Comparison of ENCODE assay signal across 8 cellular contexts in the genomic region with DNA sequence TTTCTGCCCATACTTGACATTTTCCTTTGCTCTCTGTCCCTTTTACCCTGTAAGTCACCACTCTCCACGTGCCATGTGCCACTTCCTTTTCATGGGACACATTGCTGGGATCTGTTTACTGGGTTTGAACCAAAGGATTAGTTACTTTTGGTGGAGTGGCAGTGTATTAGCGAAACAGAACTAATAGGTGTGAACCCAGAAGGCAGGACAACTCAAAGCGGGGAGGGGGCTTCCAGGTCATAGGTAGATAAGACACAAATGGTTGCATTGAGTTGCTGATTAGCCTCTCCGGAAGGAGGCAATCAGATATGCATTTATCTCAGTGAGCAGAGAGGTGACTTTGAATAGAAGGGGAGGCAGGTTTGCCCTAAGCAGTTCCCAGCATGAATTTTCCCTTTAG. TPM values are rescaled to one million over a fixed set of nuclear protein-coding genes. Genes with fewer than 3 reads are reported as not detected.
DNase-seq lines count a peak whose midpoint lies in the region; ATAC-seq, FAIRE-seq and TF ChIP-seq lines count a peak whose summit lies in the region.

No MANE protein-coding gene starts in this region.

- no peak for TF ChIP-seq EP300 in GM12878 (IDR thresholded peaks at IDR 0.05; ENCODE audit: borderline replicate concordance in 1 of 2, control insufficient read depth in 1 of 2, low read depth in 2 of 2, low read length in 2 of 2)

- H2BK15ac ChIP-seq in mesenchymal stem cell (ENCODE audit: low read depth, poor library complexity, severe bottlenecking): no peak overlapping the region

- no peak overlapping the region for H3K23ac ChIP-seq in mesenchymal stem cell (ENCODE audit: low read length in 2 of 2)

- BruUV-seq in GM12878 (replicated peaks; lab: Mats Ljungman, UMichigan): no TSS peak

- TF ChIP-seq CTCF in left ventricle myocardium inferior (IDR thresholded peaks at IDR 0.05; ENCODE audit: borderline replicate concordance) (no peak), GM12878 (IDR thresholded peaks at IDR 0.05 in 2 of 3, conservative IDR thresholded peaks at IDR 0.05 in 1 of 3; ENCODE audit: control insufficient read depth in 2 of 3, extremely low read depth in 1 of 3, insufficient read depth in 1 of 3, low read depth in 3 of 3, low read length in 3 of 3) (no peak)

- H4K8ac ChIP-seq in mesenchymal stem cell (ENCODE audit: low read length): peak overlapping the region; percentile 52

- H3K9ac ChIP-seq in GM12878 (ENCODE audit: control insufficient read depth, insufficient read depth, low read length) (no peak overlapping the region; the same call in 1 of the 2 replicates), mesenchymal stem cell (ENCODE audit: low read length) (peak overlapping the region; percentile 98)

- no peak for TF ChIP-seq POLR2A in GM12878 (IDR thresholded peaks at IDR 0.05; ENCODE audit: low read depth, low read length)

- intact Hi-C loops in left ventricle myocardium inferior (cut with micrococcal nuclease) (no loop called here), Right ventricle myocardium superior (cut with DNase I) (no loop called here), GM12878 (cut with micrococcal nuclease; ENCODE audit: unreplicated experiment) (no loop called here)

- H4K91ac ChIP-seq in mesenchymal stem cell (ENCODE audit: low read length): no peak overlapping the region

- H3K4me2 ChIP-seq in GM12878 (ENCODE audit: control insufficient read depth, insufficient read depth) (peak overlapping the region; percentile 30), mesenchymal stem cell (ENCODE audit: low read length, poor library complexity, severe bottlenecking) (peak overlapping the region; percentile 31)

- peaks cover 26% of the 10 kb centered on the region for H3K4me1 ChIP-seq in left ventricle myocardium inferior
- peaks cover 3% of the 10 kb centered on the region; the same call in 1 of the 2 replicates for H3K4me1 ChIP-seq in GM12878 (ENCODE audit: control insufficient read depth, insufficient read depth, low read length)
- peaks cover 6% of the 10 kb centered on the region for H3K4me1 ChIP-seq in mesenchymal stem cell (ENCODE audit: control insufficient read depth, insufficient read depth, low read depth, low read length)

- peak overlapping the region; percentile 97 for H2AFZ ChIP-seq in GM12878 (ENCODE audit: control insufficient read depth, low read depth, low read length)
- H2AFZ ChIP-seq in mesenchymal stem cell (ENCODE audit: low read depth, low read length): no peak overlapping the region

- no peaks in the 10 kb centered on the region for H3K27me3 ChIP-seq in left ventricle myocardium inferior (ENCODE audit: low read depth)
- H3K27me3 ChIP-seq in GM12878 (replicated peaks in 1 of 2; ENCODE audit: control insufficient read depth in 2 of 2, insufficient read depth in 2 of 2, low read length in 1 of 2): no peaks in the 10 kb centered on the region
- H3K27me3 ChIP-seq in mesenchymal stem cell (ENCODE audit: control insufficient read depth in 1 of 2, insufficient read depth in 1 of 2, low read length in 2 of 2): no peaks in the 10 kb centered on the region

- no peak for FAIRE-seq in GM12878 (lab: Jason Lieb, UNC)

- CTCF ChIA-PET in GM12878 (lab: Yijun Ruan, JAX): no interaction called here

- DNase-seq in left ventricle myocardium inferior: no peak
- no peak for DNase-seq in Right ventricle myocardium superior
- no peak for DNase-seq in GM12878 (ENCODE audit: low read depth, low spot score)
- DNase-seq in mesenchymal stem cell: no peak
- no peak for DNase-seq in NCI-H526 treated with DMSO at 0.1 percent for 48 hours (lab: John Stamatoyannopoulos, UW)
- no peak for DNase-seq in ureter (ENCODE audit: low spot score)
- no peak for DNase-seq in activated CD4-positive, CD25-positive, alpha-beta regulatory T cell treated with anti-CD3 and anti-CD28 coated beads, Interleukin-2, amount 50 U/mL, for 72 hours
- DNase-seq in retina: no peak

- SMC1A ChIA-PET in GM12878 (lab: Charles Lee; ENCODE audit: uncharacterized antibody, unreplicated experiment): interaction anchor here (0.6 to 1.3 kb wide), 2 partner anchors 12 to 62 kb away, joined by 3 to 4 read pairs; no protein-coding TSS in a partner anchor

- no peak overlapping the region for H3K18ac ChIP-seq in mesenchymal stem cell (ENCODE audit: low read depth in 1 of 2, low read length in 2 of 2)

- H3K79me1 ChIP-seq in mesenchymal stem cell (replicated peaks; ENCODE audit: low read length, poor library complexity, severe bottlenecking): peaks cover 22% of the 10 kb centered on the region

- RAD21 ChIA-PET in GM12878 (lab: Charles Lee; ENCODE audit: unreplicated experiment): interaction anchor here (0.6 kb wide), 1 partner anchor 414 kb away, joined by 3 read pairs; no protein-coding TSS in a partner anchor

- H3K36me3 ChIP-seq in left ventricle myocardium inferior: peaks cover 4% of the 10 kb centered on the region
- 0 out of 4 replicates have a peak, but pooled peaks cover 0 to 2% of the 10 kb centered on the region in 2 experiments for H3K36me3 ChIP-seq in GM12878 (ENCODE audit: control insufficient read depth in 2 of 2, insufficient read depth in 2 of 2, low read length in 1 of 2)
- H3K36me3 ChIP-seq in mesenchymal stem cell (ENCODE audit: control insufficient read depth in 1 of 2, insufficient read depth in 2 of 2, low read depth in 1 of 2, low read length in 2 of 2): peaks cover 0 to 17% of the 10 kb centered on the region in 2 experiments

- ATAC-seq in Right ventricle myocardium superior (ENCODE audit: poor library complexity) (no peak), GM12878 (no peak)

- H3K14ac ChIP-seq in mesenchymal stem cell (ENCODE audit: low read length in 2 of 2): no peak overlapping the region

- no peaks in the 10 kb centered on the region for H4K20me1 ChIP-seq in GM12878 (ENCODE audit: control insufficient read depth, insufficient read depth)

- H2BK5ac ChIP-seq in mesenchymal stem cell (ENCODE audit: low read depth, low read length, poor library complexity, severe bottlenecking): no peak overlapping the region

- no peak for TF ChIP-seq RAD21 in GM12878 (IDR thresholded peaks at IDR 0.05; ENCODE audit: insufficient read depth, low read depth, low read length)

- H3K4ac ChIP-seq in mesenchymal stem cell (ENCODE audit: low read depth in 1 of 2, low read length in 2 of 2): no peak overlapping the region

- H2BK12ac ChIP-seq in mesenchymal stem cell (ENCODE audit: low read length in 2 of 2): no peak overlapping the region

- H3K4me3 ChIP-seq in left ventricle myocardium inferior: peak overlapping the region; percentile 95
- peak overlapping the region; percentile 86 for H3K4me3 ChIP-seq in GM12878
- H3K4me3 ChIP-seq in mesenchymal stem cell (ENCODE audit: insufficient read depth in 1 of 2, low read depth in 1 of 2, low read length in 2 of 2): peak overlapping the region in 1 of 2 experiments; percentile 97

- H2BK120ac ChIP-seq in mesenchymal stem cell (ENCODE audit: low read depth, low read length): no peak overlapping the region

- peaks cover 30% of the 10 kb centered on the region for H3K79me2 ChIP-seq in GM12878 (ENCODE audit: control insufficient read depth, insufficient read depth, low read length)

- H3K27ac ChIP-seq in left ventricle myocardium inferior (replicated peaks) (peak overlapping the region; percentile 89), GM12878 (ENCODE audit: control insufficient read depth, insufficient read depth) (no peak overlapping the region), mesenchymal stem cell (ENCODE audit: low read length, poor library complexity, severe bottlenecking) (no peak overlapping the region)

- POLR2A ChIA-PET in GM12878 (lab: Charles Lee): no interaction called here

- no peak overlapping the region for H2AK5ac ChIP-seq in mesenchymal stem cell (ENCODE audit: low read length, severe bottlenecking)

- no peaks in the 10 kb centered on the region for H3K9me3 ChIP-seq in left ventricle myocardium inferior (replicated peaks)
- no peaks in the 10 kb centered on the region for H3K9me3 ChIP-seq in GM12878 (replicated peaks; ENCODE audit: control insufficient read depth, insufficient read depth, low read length)
- H3K9me3 ChIP-seq in mesenchymal stem cell (ENCODE audit: control insufficient read depth, low read length): no peaks in the 10 kb centered on the region

- 63% methylated on average over 4 of the region's 4 CpGs for WGBS in GM12878 (ENCODE audit: insufficient coverage, insufficient replicate concordance, low lambda C conversion rate, missing lambda C conversion rate)
- 29% methylated on average over 4 of the region's 4 CpGs for WGBS in mesenchymal stem cell

- in situ Hi-C loops in GM12878 (cut with MboI): no loop called here

RNA-seq across cellular contexts. Expression of gene ZNF202, which starts 0.9 kb away (rescaled TPM):
- total RNA-seq in left ventricle myocardium inferior (6.0 TPM), Right ventricle myocardium superior (4.4 TPM), GM12878 (2014; rRNA removed) (7.8 and 9.7 TPM in 2 replicates), GM12878 (2014; rRNA removed; fragmentation: Illumina TruSeq; extraction: Trizol) (12.0 and 12.3 TPM in 2 replicates), GM12878 (2021) (11.8 and 12.0 TPM in 2 replicates), ureter (14.6 TPM)
- 33.3 and 34.0 TPM in 2 replicates for total RNA-seq in GM12878 (2013; cell fraction: nucleolus; rRNA removed)
- polyA plus RNA-seq in GM12878 (2011; ENCODE audit: low read depth): 6.9 TPM
- polyA plus RNA-seq in GM12878 (2011; rRNA removed) (12.2 and 14.5 TPM in 2 replicates), GM12878 (2014; fragmentation: Illumina TruSeq; extraction: Trizol) (12.7 and 12.9 TPM in 2 replicates), GM12878 (2014; fragmentation: Nextera tagmentation; extraction: Ambion mirVana) (1 to 10 TPM; 2.6 to 2.8 TPM), GM12878 (2014; rRNA removed) (12.2 and 13.9 TPM in 2 replicates), GM12878 (2016; fragmentation: Nextera tagmentation; extraction: Ambion mirVana) (10 to 100 TPM; 12.8 to 13.6 TPM)
- polyA plus RNA-seq in GM12878 (2011; cell fraction: cytosol; rRNA removed): 7.8 and 10.1 TPM in 2 replicates
- polyA plus RNA-seq in GM12878 (2011; cell fraction: nucleus; rRNA removed): 33.7 and 38.6 TPM in 2 replicates
- polyA plus RNA-seq in GM12878 (2012): 6.8 and 8.4 TPM in 2 replicates
- polyA minus RNA-seq in GM12878 (2011; rRNA and poly(A)+ RNA removed): 12.1 and 12.5 TPM in 2 replicates
- polyA minus RNA-seq in GM12878 (2011; cell fraction: cytosol; rRNA and poly(A)+ RNA removed): 2.3 and 3.5 TPM in 2 replicates
- 25.1 and 30.3 TPM in 2 replicates for polyA minus RNA-seq in GM12878 (2011; cell fraction: nucleus; rRNA and poly(A)+ RNA removed)
- polyA plus RNA-seq in mesenchymal stem cell (2013, experiment 1 of 2): 3.0 TPM
- 3.6 TPM for polyA plus RNA-seq in mesenchymal stem cell (2013, experiment 2 of 2)

RNA-seq across cellular contexts. Expression of gene OR6X1, which starts 12.0 kb away (rescaled TPM):
- not detected for total RNA-seq in left ventricle myocardium inferior
- not detected for total RNA-seq in Right ventricle myocardium superior
- not detected in 2 replicates for total RNA-seq in GM12878 (2013; cell fraction: nucleolus; rRNA removed)
- not detected in 2 replicates for total RNA-seq in GM12878 (2014; rRNA removed)
- total RNA-seq in GM12878 (2014; rRNA removed; fragmentation: Illumina TruSeq; extraction: Trizol): not detected in 2 replicates
- total RNA-seq in GM12878 (2021): not detected in 2 replicates
- not detected for polyA plus RNA-seq in GM12878 (2011; ENCODE audit: low read depth)
- polyA plus RNA-seq in GM12878 (2011; rRNA removed): not detected in 2 replicates
- polyA plus RNA-seq in GM12878 (2011; cell fraction: cytosol; rRNA removed): not detected in 2 replicates
- not detected in 2 replicates for polyA plus RNA-seq in GM12878 (2011; cell fraction: nucleus; rRNA removed)
- polyA plus RNA-seq in GM12878 (2012): not detected in 2 replicates
- polyA plus RNA-seq in GM12878 (2014; fragmentation: Illumina TruSeq; extraction: Trizol): not detected in 2 replicates
- not detected for polyA plus RNA-seq in GM12878 (2014; fragmentation: Nextera tagmentation; extraction: Ambion mirVana)
- polyA plus RNA-seq in GM12878 (2014; rRNA removed): not detected in 2 replicates
- polyA plus RNA-seq in GM12878 (2016; fragmentation: Nextera tagmentation; extraction: Ambion mirVana): not detected
- polyA minus RNA-seq in GM12878 (2011; rRNA and poly(A)+ RNA removed): not detected in 2 replicates
- not detected in 2 replicates for polyA minus RNA-seq in GM12878 (2011; cell fraction: cytosol; rRNA and poly(A)+ RNA removed)
- not detected in 2 replicates for polyA minus RNA-seq in GM12878 (2011; cell fraction: nucleus; rRNA and poly(A)+ RNA removed)
- not detected for polyA plus RNA-seq in mesenchymal stem cell (2013, experiment 1 of 2)
- not detected for polyA plus RNA-seq in mesenchymal stem cell (2013, experiment 2 of 2)
- total RNA-seq in ureter: not detected
